In the genomic region with DNA sequence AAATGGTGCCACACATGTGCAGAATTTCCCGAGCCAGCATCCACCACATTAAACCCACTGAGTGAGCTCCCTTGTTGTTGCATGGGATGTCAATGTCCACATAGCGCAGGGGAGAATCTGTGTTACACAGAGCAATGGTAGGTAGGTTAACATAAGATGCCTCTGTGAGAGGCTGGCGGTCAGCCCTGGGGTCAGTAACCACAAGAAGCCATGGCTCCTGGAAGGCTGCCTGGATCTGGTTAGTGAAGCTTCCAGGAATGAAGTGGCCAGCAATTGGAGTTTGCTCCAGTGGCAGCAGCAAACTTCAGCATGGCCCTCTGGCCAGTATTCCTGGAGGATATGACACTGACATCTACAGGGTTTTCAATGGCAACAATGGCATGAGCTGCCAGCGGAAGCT, we compare ENCODE assay signal across 24 cellular contexts.
"Had no signal": no experiment of that assay in that cellular context is flagged by ENCODE, and none has a peak within 500 bp of the region (broad histone marks: within the 10 kb centered on the region; RNA-seq: fewer than 3 reads in every experiment).

No MANE protein-coding gene starts in this region.

- H3K36me3 ChIP-seq: ascending aorta, cardiac muscle cell, gastroesophageal sphincter, neutrophil, upper lobe of left lung, WERI-Rb-1 had no signal

- H3K27ac Mint-ChIP-seq: activated naive CD4-positive, alpha-beta T cell treated with anti-CD3 and anti-CD28 coated beads, Interleukin-2, amount 50 U/mL, for 72 hours; activated T-cell treated with anti-CD3 and anti-CD28 coated beads, Interleukin-2, amount 50 U/mL, for 24 hours; activated T-helper 17 cell treated with anti-CD3 and anti-CD28 coated beads, Interleukin-2, amount 50 U/mL, for 72 hours; natural killer cell treated with Interleukin-12 subunit alpha and Interleukin-12 subunit beta and Interleukin-15 and Interleukin-18, amount 100 ng/mL, for 72 hours; stimulated activated memory B cell treated with anti-CD40 and anti-IgM and Interleukin-4, amounts not matched to agents 10 μg/mL and 1 μg/mL and 100 μg/mL, for 72 hours had no signal

- H3K27me3 ChIP-seq: ascending aorta, cardiac muscle cell, gastroesophageal sphincter, neutrophil, testis, upper lobe of left lung had no signal

- H3K9me3 Mint-ChIP-seq: activated naive CD4-positive, alpha-beta T cell treated with anti-CD3 and anti-CD28 coated beads, Interleukin-2, amount 50 U/mL, for 72 hours; activated T-cell treated with anti-CD3 and anti-CD28 coated beads, Interleukin-2, amount 50 U/mL, for 24 hours; activated T-helper 17 cell treated with anti-CD3 and anti-CD28 coated beads, Interleukin-2, amount 50 U/mL, for 72 hours had no signal

- H3K36me3 Mint-ChIP-seq: activated naive CD4-positive, alpha-beta T cell treated with anti-CD3 and anti-CD28 coated beads, Interleukin-2, amount 50 U/mL, for 72 hours; stimulated activated memory B cell treated with anti-CD40 and anti-IgM and Interleukin-4, amounts not matched to agents 10 μg/mL and 1 μg/mL and 100 μg/mL, for 72 hours had no signal

- ATAC-seq: activated naive CD4-positive, alpha-beta T cell treated with anti-CD3 and anti-CD28 coated beads, Interleukin-2, amount 50 U/mL, for 72 hours; activated T-helper 17 cell treated with anti-CD3 and anti-CD28 coated beads, Interleukin-2, amount 50 U/mL, for 72 hours; gastroesophageal sphincter; left cardiac atrium; natural killer cell treated with Interleukin-12 subunit alpha and Interleukin-12 subunit beta and Interleukin-15 and Interleukin-18, amount 100 ng/mL, for 72 hours; sciatic nerve; stimulated activated memory B cell treated with anti-CD40 and anti-IgM and Interleukin-4, amounts not matched to agents 10 μg/mL and 1 μg/mL and 100 μg/mL, for 72 hours had no signal

- H3K27me3 Mint-ChIP-seq: activated T-cell treated with anti-CD3 and anti-CD28 coated beads, Interleukin-2, amount 50 U/mL, for 24 hours; activated T-helper 17 cell treated with anti-CD3 and anti-CD28 coated beads, Interleukin-2, amount 50 U/mL, for 72 hours; natural killer cell treated with Interleukin-12 subunit alpha and Interleukin-12 subunit beta and Interleukin-15 and Interleukin-18, amount 100 ng/mL, for 72 hours; stimulated activated memory B cell treated with anti-CD40 and anti-IgM and Interleukin-4, amounts not matched to agents 10 μg/mL and 1 μg/mL and 100 μg/mL, for 72 hours had no signal

- DNase-seq: activated CD4-positive, alpha-beta T cell treated with anti-CD3 and anti-CD28 coated beads, Interleukin-2, amount 50 U/mL, for 1 hour; activated CD4-positive, CD25-positive, alpha-beta regulatory T cell treated with anti-CD3 and anti-CD28 coated beads, Interleukin-2, amount 50 U/mL, for 72 hours; activated CD8-positive, alpha-beta memory T cell treated with anti-CD3 and anti-CD28 coated beads, Interleukin-2, amount 50 U/mL, for 4 hours; activated T-cell treated with anti-CD3 and anti-CD28 coated beads, Interleukin-2, amount 50 U/mL, for 24 hours; head of caudate nucleus; islet precursor cell; left cardiac atrium; midbrain; stimulated activated CD4-positive, alpha-beta T cell treated with anti-CD3 and anti-CD28 coated beads, Interleukin-15, amount 100 ng/mL, for 24 hours; T-helper 1 cell; testis; upper lobe of left lung; WERI-Rb-1 had no signal

- H3K4me3 Mint-ChIP-seq: activated T-cell treated with anti-CD3 and anti-CD28 coated beads, Interleukin-2, amount 50 U/mL, for 24 hours; activated T-helper 17 cell treated with anti-CD3 and anti-CD28 coated beads, Interleukin-2, amount 50 U/mL, for 72 hours; natural killer cell treated with Interleukin-12 subunit alpha and Interleukin-12 subunit beta and Interleukin-15 and Interleukin-18, amount 100 ng/mL, for 72 hours; stimulated activated memory B cell treated with anti-CD40 and anti-IgM and Interleukin-4, amounts not matched to agents 10 μg/mL and 1 μg/mL and 100 μg/mL, for 72 hours had no signal

- H3K4me1 ChIP-seq: ascending aorta, gastroesophageal sphincter, parathyroid adenoma, testis, upper lobe of left lung had no signal

- H3K4me3 ChIP-seq: ascending aorta, cardiac muscle cell, gastroesophageal sphincter, smooth muscle cell, testis, upper lobe of left lung had no signal

- H3K4me1 Mint-ChIP-seq: activated T-helper 17 cell treated with anti-CD3 and anti-CD28 coated beads, Interleukin-2, amount 50 U/mL, for 72 hours; stimulated activated memory B cell treated with anti-CD40 and anti-IgM and Interleukin-4, amounts not matched to agents 10 μg/mL and 1 μg/mL and 100 μg/mL, for 72 hours had no signal

- H3K9me3 ChIP-seq: ascending aorta, neutrophil, testis, upper lobe of left lung had no signal
